Comparison of ENCODE assay signal across 1 cellular context in genomic region chr3:46517016-46517770, GRCh38.
TF ChIP-seq lines count a peak whose summit lies in the region.

No MANE protein-coding gene starts in this region.

TF ChIP-seq in HCT116, 20 proteins besides CTCF, POLR2A, EP300 and RAD21 (continued from another document):
- TF ChIP-seq ZBTB33 (IDR thresholded peaks at IDR 0.05; ENCODE audit: extremely low read depth, insufficient replicate concordance, low read length) (no peak), MAX (IDR thresholded peaks at IDR 0.05) (peak; percentile 88), ZNF274 (IDR thresholded peaks at IDR 0.05; ENCODE audit: low read depth, low read length) (no peak), JUND (IDR thresholded peaks at IDR 0.05) (peak; percentile 90), CEBPB (IDR thresholded peaks at IDR 0.05; ENCODE audit: low read depth) (peak; percentile 58; the same call in 1 of the 2 replicates), YY1 (IDR thresholded peaks at IDR 0.05; ENCODE audit: extremely low read depth, insufficient replicate concordance, low read depth, low read length) (no peak), TCF7L2 (IDR thresholded peaks at IDR 0.05; ENCODE audit: borderline replicate concordance, extremely low read depth, insufficient read depth, insufficient read length) (no peak), CBX3 (IDR thresholded peaks at IDR 0.05; ENCODE audit: low read depth) (peak; percentile 81), SRF (IDR thresholded peaks at IDR 0.05; ENCODE audit: low read depth) (0 out of 2 replicates have a peak, but pooled peaks have one; percentile 34), FOSL1 (IDR thresholded peaks at IDR 0.05; ENCODE audit: low read depth) (peak; percentile 91), SP1 (IDR thresholded peaks at IDR 0.05; ENCODE audit: low read depth) (peak; percentile 72), REST (IDR thresholded peaks at IDR 0.05; ENCODE audit: low read depth) (no peak), ATF3 (IDR thresholded peaks at IDR 0.05) (no peak), EZH2 (IDR thresholded peaks at IDR 0.05) (no peak), ZFX (IDR thresholded peaks at IDR 0.05) (no peak), ELF1 (IDR thresholded peaks at IDR 0.05; ENCODE audit: borderline replicate concordance, low read depth) (no peak), POLR2AphosphoS5 (IDR thresholded peaks at IDR 0.05; ENCODE audit: low read depth, low read length) (no peak; the same call in 1 of the 2 replicates)
